13 cellular contexts compared by ENCODE assay signal in genomic region chr17:64259922-64260321, GRCh38. TPM values are rescaled to one million over a fixed set of nuclear protein-coding genes. Genes with fewer than 3 reads are reported as not detected.
A peak's percentile ranks its signal among the peaks of the same experiment; 100 is the strongest.
DNase-seq lines count a peak whose midpoint lies in the region; ATAC-seq and TF ChIP-seq lines count a peak whose summit lies in the region.
"Had no signal": no experiment of that assay in that cellular context is flagged by ENCODE, and none has a peak within 500 bp of the region (broad histone marks: within the 10 kb centered on the region; RNA-seq: fewer than 3 reads in every experiment).

No MANE protein-coding gene starts in this region.

- BruUV-seq in PC-3 (replicated peaks; lab: Mats Ljungman, UMichigan) = no TSS peak

- no peak overlapping the region for H2AFZ ChIP-seq in PC-3 (ENCODE audit: low read length)

- peak; percentile 72 for DNase-seq in EL
- peak; percentile 78 for DNase-seq in PC-3
- no peak for DNase-seq in coronary artery (ENCODE audit: low spot score)
- DNase-seq in omental fat pad (ENCODE audit: low spot score) = no peak
- no peak for DNase-seq in HEK293T (ENCODE audit: extremely low spot score)
- DNase-seq in UCSD-AML1 (lab: John Stamatoyannopoulos, UW; ENCODE audit: unreplicated experiment) = no peak
- no peak for DNase-seq in CD8-positive, alpha-beta T cell
- DNase-seq: activated CD8-positive, alpha-beta T cell treated with anti-CD3 and anti-CD28 coated beads, Interleukin-2, amount 10 ng/mL, durations not matched to agents 7 days and 5 days; activated gamma-delta T cell treated with Interleukin-2 at 50 U/mL for 16 hours; NCI-H1436 treated with DMSO at 0.1 percent for 48 hours; stimulated activated naive CD4-positive, alpha-beta T cell treated with Interleukin-2 at 50 U/mL for 16 hours; T-helper 2 cell had no signal

- H3K27me3 Mint-ChIP-seq in CD8-positive, alpha-beta T cell (ENCODE audit: low read depth) = no peaks in the 10 kb centered on the region

- CTCF ChIA-PET in PC-3 (lab: Charles Lee) = no interaction called here
- CTCF ChIA-PET in HEK293T (lab: Yijun Ruan, JAX) = interaction anchor here (0.9 kb wide), 1 partner anchor 23 kb away, joined by 5 read pairs; no protein-coding TSS in a partner anchor
- CTCF ChIA-PET in CD8-positive, alpha-beta T cell (lab: Charles Lee) = no interaction called here

- no peaks in the 10 kb centered on the region for H3K27me3 ChIP-seq in PC-3 (ENCODE audit: low read length)
- no peaks in the 10 kb centered on the region for H3K27me3 ChIP-seq in CD8-positive, alpha-beta T cell (ENCODE audit: insufficient read depth, low read length)

- H4K20me1 ChIP-seq in PC-3 (ENCODE audit: low read length) = 0 out of 2 replicates have a peak, but pooled peaks cover 4% of the 10 kb centered on the region

- H3K9ac ChIP-seq in PC-3 (ENCODE audit: low read length) = no peak overlapping the region

- peaks cover 28% of the 10 kb centered on the region for H3K4me1 ChIP-seq in PC-3 (ENCODE audit: insufficient read depth, low read length)
- H3K4me1 ChIP-seq in CD8-positive, alpha-beta T cell (ENCODE audit: insufficient read depth, low read length) = peaks cover 21% of the 10 kb centered on the region

- H3K4me3 Mint-ChIP-seq in CD8-positive, alpha-beta T cell = no peak overlapping the region

- no peaks in the 10 kb centered on the region for H3K9me3 Mint-ChIP-seq in CD8-positive, alpha-beta T cell

- H3K27ac ChIP-seq in PC-3 (ENCODE audit: low read length) = no peak overlapping the region
- peak overlapping the region; percentile 68 to 96 for H3K27ac ChIP-seq in coronary artery
- no peak overlapping the region for H3K27ac ChIP-seq in CD8-positive, alpha-beta T cell (ENCODE audit: low read depth, low read length)

- no peak overlapping the region for H3K4me3 ChIP-seq in PC-3 (ENCODE audit: low read length)
- peak overlapping the region; percentile 33 for H3K4me3 ChIP-seq in coronary artery
- H3K4me3 ChIP-seq in CD8-positive, alpha-beta T cell (ENCODE audit: low read depth, low read length) = no peak overlapping the region

- peaks cover 79% of the 10 kb centered on the region for H3K79me2 ChIP-seq in PC-3 (ENCODE audit: low read length)

- POLR2A ChIA-PET in PC-3 (lab: Charles Lee; ENCODE audit: unreplicated experiment) (no interaction called here), HEK293T (lab: Yijun Ruan, JAX) (interaction anchor here (1.8 kb wide), 1 partner anchor 114 kb away, joined by 12 read pairs; no protein-coding TSS in a partner anchor)
- POLR2A ChIA-PET in CD8-positive, alpha-beta T cell (lab: Charles Lee) = interaction anchor here (0.6 to 1.3 kb wide), 2 partner anchors 114 to 229 kb away, joined by 3 to 6 read pairs; no protein-coding TSS in a partner anchor

- intact Hi-C loops in PC-3 (cut with micrococcal nuclease) = loop anchor here (5.0 kb wide), 2 partner anchors 58 to 113 kb away; no protein-coding TSS in a partner anchor
- intact Hi-C loops in CD8-positive, alpha-beta T cell (cut with DNase I, micrococcal nuclease) = loop anchor here (5.0 to 10.0 kb wide), 7 partner anchors 128 to 1302 kb away; partner anchors contain the start of genes AXIN2 (in 1 of the 2), CEP95 (in 1 of the 2), DDX5 (in 1 of the 2) and ERN1 (in 1 of the 2)

- no peak overlapping the region for H3K27ac Mint-ChIP-seq in CD8-positive, alpha-beta T cell
- H3K27ac Mint-ChIP-seq: activated CD8-positive, alpha-beta T cell treated with anti-CD3 and anti-CD28 coated beads, Interleukin-2, amount 10 ng/mL, durations not matched to agents 7 days and 5 days had no signal

- no peaks in the 10 kb centered on the region for H3K9me2 ChIP-seq in PC-3 (replicated peaks; ENCODE audit: low read length)

- no peaks in the 10 kb centered on the region for H3F3A ChIP-seq in PC-3 (ENCODE audit: low read length, unreplicated experiment)

- ATAC-seq in PC-3 (no peak), omental fat pad (ENCODE audit: low FRiP score) (peak; percentile 16), HG03439 (IDR thresholded peaks at IDR 0.05; ENCODE audit: unreplicated experiment) (no peak)
- no peak for ATAC-seq in CD8-positive, alpha-beta T cell
- ATAC-seq: activated CD8-positive, alpha-beta T cell treated with anti-CD3 and anti-CD28 coated beads, Interleukin-2, amount 10 ng/mL, durations not matched to agents 7 days and 5 days had no signal

- H3K4me1 Mint-ChIP-seq in CD8-positive, alpha-beta T cell (ENCODE audit: low read depth) = peaks cover 37% of the 10 kb centered on the region

- no peaks in the 10 kb centered on the region for H3K9me3 ChIP-seq in PC-3 (ENCODE audit: low read length)
- H3K9me3 ChIP-seq in CD8-positive, alpha-beta T cell (ENCODE audit: low read length) = no peaks in the 10 kb centered on the region

- no peaks in the 10 kb centered on the region for H3K36me3 ChIP-seq in PC-3 (ENCODE audit: low read depth, low read length)
- no peaks in the 10 kb centered on the region for H3K36me3 ChIP-seq in CD8-positive, alpha-beta T cell (ENCODE audit: insufficient read depth, low read length)

- H3K36me3 Mint-ChIP-seq in CD8-positive, alpha-beta T cell = peaks cover 5% of the 10 kb centered on the region

- TF ChIP-seq CTCF in PC-3 (conservative IDR thresholded peaks at IDR 0.05; ENCODE audit: low read depth, low read length) = no peak
- no peak for TF ChIP-seq CTCF in coronary artery (IDR thresholded peaks at IDR 0.05)
- TF ChIP-seq CTCF in omental fat pad (IDR thresholded peaks at IDR 0.05) = no peak
- no peak for TF ChIP-seq CTCF in CD8-positive, alpha-beta T cell (IDR thresholded peaks at IDR 0.05)

- peak overlapping the region; percentile 89 for H3K4me2 ChIP-seq in PC-3 (ENCODE audit: low read length)

TF ChIP-seq in HEK293T, 16 proteins besides CTCF, POLR2A, EP300 and RAD21:
- TF ChIP-seq HDGF (IDR thresholded peaks at IDR 0.05; ENCODE audit: borderline replicate concordance) (no peak), FOXM1 (IDR thresholded peaks at IDR 0.05; ENCODE audit: borderline replicate concordance) (no peak), SUZ12 (IDR thresholded peaks at IDR 0.05) (no peak), FOXA1 (IDR thresholded peaks at IDR 0.05) (no peak)
TF ChIP-seq in HEK293T: peak in this region for 0.

RNA-seq across cellular contexts. Expression of gene TEX2, which starts 3.1 kb away (rescaled TPM):
- total RNA-seq in PC-3 (2014; rRNA removed) (44.2 and 50.5 TPM in 2 replicates), omental fat pad (100 to 1,000 TPM in 1 of 4 donors, 10 to 100 TPM in 3; 34.8 to 113 (median 85.2) TPM)
- total RNA-seq in CD8-positive, alpha-beta T cell = 1 to 10 TPM; 4.8 to 5.6 TPM

Comparison
In these comparisons a context has a peak if more than half of its experiments do, and no peak if none do; other contexts are left out.
1. DNase-seq: peak in EL (single experiment) and PC-3 (single experiment); none in coronary artery (single experiment), omental fat pad (single experiment), HEK293T (single experiment), UCSD-AML1 (single experiment) and CD8-positive, alpha-beta T cell (0 of 7).
2. H3K27ac ChIP-seq: peak in coronary artery (2 of 2); none in PC-3 (single experiment) and CD8-positive, alpha-beta T cell (single experiment).